17 cellular contexts compared by ENCODE assay signal in the genomic region with DNA sequence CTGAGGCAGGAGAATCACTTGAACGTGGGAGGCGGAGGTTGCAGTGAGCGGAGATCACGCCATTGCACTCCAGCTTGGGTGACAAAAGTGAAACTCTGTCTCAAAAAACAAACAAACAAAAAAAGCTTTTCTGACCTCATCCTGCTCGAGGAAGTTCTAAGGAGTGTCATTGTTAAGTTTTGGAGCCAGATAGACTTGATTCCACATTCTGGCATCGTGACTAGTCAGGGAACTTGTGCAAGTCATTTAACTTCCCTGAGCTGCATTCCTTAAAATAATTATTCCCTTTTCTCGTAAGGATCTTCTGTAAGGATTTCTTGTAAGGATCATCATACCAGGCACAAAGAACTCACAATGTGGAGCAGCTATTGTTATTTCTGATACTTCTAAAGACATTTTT.
"Had no signal": no experiment of that assay in that cellular context is flagged by ENCODE, and none has a peak within 500 bp of the region (broad histone marks: within the 10 kb centered on the region; RNA-seq: fewer than 3 reads in every experiment).

No MANE protein-coding gene starts in this region.

- H3K4me2 ChIP-seq: neural progenitor cell had no signal

- H3K27ac ChIP-seq: breast epithelium, epithelial cell of prostate, heart left ventricle, neural progenitor cell, ovary, spleen, stomach, thoracic aorta had no signal

- H3K4me3 ChIP-seq: breast epithelium, heart left ventricle, lung, neural progenitor cell, ovary, spleen, stomach, thoracic aorta had no signal

- H2AFZ ChIP-seq: neural progenitor cell had no signal

- H3K9me3 ChIP-seq: breast epithelium, heart left ventricle, ovary, spleen, stomach, thoracic aorta had no signal

- H3K4me1 ChIP-seq: breast epithelium had no signal

- ATAC-seq: effector memory CD8-positive, alpha-beta T cell; heart left ventricle; sciatic nerve had no signal

- H3K27me3 ChIP-seq: breast epithelium, heart left ventricle, neural progenitor cell, ovary, spleen, stomach had no signal

- DNase-seq: activated CD4-positive, CD25-positive, alpha-beta regulatory T cell treated with anti-CD3 and anti-CD28 coated beads, Interleukin-2, amount 50 U/mL, for 72 hours; activated naive CD4-positive, alpha-beta T cell; activated T-cell treated with anti-CD3 and anti-CD28 coated beads for 4 hours; aorta; cerebellar nuclear complex; effector memory CD8-positive, alpha-beta T cell; heart left ventricle; ovary; spleen; stomach; SW 1271 had no signal

- H3K36me3 ChIP-seq: breast epithelium, neural progenitor cell, ovary, thoracic aorta had no signal
